In genomic region chr20:25090492-25091429, GRCh38 we compare ENCODE assay signal across 9 cellular contexts. TPM values are rescaled to one million over a fixed set of nuclear protein-coding genes. Genes with fewer than 3 reads are reported as not detected.
A peak's percentile ranks its signal among the peaks of the same experiment; 100 is the strongest.
DNase-seq lines count a peak whose midpoint lies in the region; ATAC-seq, FAIRE-seq and TF ChIP-seq lines count a peak whose summit lies in the region.
"Had no signal": no experiment of that assay in that cellular context is flagged by ENCODE, and none has a peak within 500 bp of the region (broad histone marks: within the 10 kb centered on the region; RNA-seq: fewer than 3 reads in every experiment).

No MANE protein-coding gene starts in this region.

- RAD21 ChIA-PET in GM12878 (lab: Charles Lee; ENCODE audit: unreplicated experiment): no interaction called here

- TF ChIP-seq POLR2A in GM12878 (IDR thresholded peaks at IDR 0.05; ENCODE audit: low read depth, low read length): peak; percentile 52; the same call in 1 of the 2 replicates

- TF ChIP-seq CTCF in GM10248 (IDR thresholded peaks at IDR 0.05; ENCODE audit: control extremely low read depth, extremely low read depth, low read depth, missing control alignments) (no peak), RWPE2 (IDR thresholded peaks at IDR 0.05; ENCODE audit: poor library complexity, severe bottlenecking) (no peak), GM12878 (IDR thresholded peaks at IDR 0.05 in 2 of 3, conservative IDR thresholded peaks at IDR 0.05 in 1 of 3; ENCODE audit: control insufficient read depth in 2 of 3, extremely low read depth in 1 of 3, insufficient read depth in 1 of 3, low read depth in 3 of 3, low read length in 3 of 3) (no peak), tibial artery (IDR thresholded peaks at IDR 0.05) (no peak), GM20000 (IDR thresholded peaks at IDR 0.05; ENCODE audit: extremely low read depth, missing control alignments) (no peak)

- ATAC-seq in HG03139 (IDR thresholded peaks at IDR 0.05; ENCODE audit: unreplicated experiment) (peak; percentile 77), RWPE2 (ENCODE audit: low read depth) (peak; percentile 76), GM12878 (peak; percentile 93), GM21515 (IDR thresholded peaks at IDR 0.05; ENCODE audit: unreplicated experiment) (no peak)

- intact Hi-C loops in GM12878 (cut with micrococcal nuclease; ENCODE audit: unreplicated experiment) (no loop called here), tibial artery (cut with DNase I; ENCODE audit: low total_unique reads) (no loop called here)

- H4K20me1 ChIP-seq in GM12878 (ENCODE audit: control insufficient read depth, insufficient read depth): no peaks in the 10 kb centered on the region

- 14% methylated on average over 14 of the region's 14 CpGs for WGBS in GM12878 (ENCODE audit: insufficient coverage, insufficient replicate concordance, low lambda C conversion rate, missing lambda C conversion rate)

- H3K4me3 ChIP-seq in RWPE2 (ENCODE audit: severe bottlenecking) (no peak overlapping the region), GM12878 (no peak overlapping the region), tibial artery (no peak overlapping the region)

- no peak overlapping the region for H3K27ac ChIP-seq in RWPE2 (ENCODE audit: poor library complexity, severe bottlenecking)
- H3K27ac ChIP-seq in GM12878 (ENCODE audit: control insufficient read depth, insufficient read depth): no peak overlapping the region
- H3K27ac ChIP-seq in tibial artery: no peak overlapping the region

- H3K36me3 ChIP-seq in RWPE2 (ENCODE audit: low read depth) (no peaks in the 10 kb centered on the region), GM12878 (ENCODE audit: control insufficient read depth in 2 of 2, insufficient read depth in 2 of 2, low read length in 1 of 2) (no peaks in the 10 kb centered on the region), tibial artery (no peaks in the 10 kb centered on the region)

- H3K9me3 ChIP-seq in RWPE2 (ENCODE audit: severe bottlenecking) (no peaks in the 10 kb centered on the region), GM12878 (replicated peaks; ENCODE audit: control insufficient read depth, insufficient read depth, low read length) (no peaks in the 10 kb centered on the region; the same call in 2 of the 3 replicates), tibial artery (no peaks in the 10 kb centered on the region)

- no peak for TF ChIP-seq RAD21 in GM12878 (IDR thresholded peaks at IDR 0.05; ENCODE audit: insufficient read depth, low read depth, low read length)

- no TSS peak for BruUV-seq in GM12878 (replicated peaks; lab: Mats Ljungman, UMichigan)

- no peak overlapping the region for H3K9ac ChIP-seq in GM12878 (ENCODE audit: control insufficient read depth, insufficient read depth, low read length)

- H3K27me3 ChIP-seq in RWPE2 (ENCODE audit: insufficient read depth, poor library complexity, severe bottlenecking): peaks cover 43% of the 10 kb centered on the region
- H3K27me3 ChIP-seq in GM12878 (replicated peaks in 1 of 2; ENCODE audit: control insufficient read depth in 2 of 2, insufficient read depth in 2 of 2, low read length in 1 of 2): no peaks in the 10 kb centered on the region
- peaks cover 0 to 60% of the 10 kb centered on the region in 2 donors for H3K27me3 ChIP-seq in tibial artery

- SMC1A ChIA-PET in GM12878 (lab: Charles Lee; ENCODE audit: uncharacterized antibody, unreplicated experiment): interaction anchor here (0.9 to 1.5 kb wide), 8 partner anchors 9 to 85 kb away, joined by 3 to 7 read pairs (median 4); no protein-coding TSS in a partner anchor

- DNase-seq in GM10248 (ENCODE audit: extremely low spot score) (peak; percentile 17), RWPE2 (ENCODE audit: low spot score) (peak; percentile 39), GM12878 (ENCODE audit: low read depth, low spot score) (peak; percentile 27), tibial artery (no peak), GM20000 (ENCODE audit: low spot score) (no peak)
- DNase-seq in stimulated activated naive CD4-positive, alpha-beta T cell (lab: John Stamatoyannopoulos, UW): peak; percentile 36 to 84 (median 72)

- H3K4me1 ChIP-seq in RWPE2 (ENCODE audit: insufficient read depth, poor library complexity, severe bottlenecking) (no peaks in the 10 kb centered on the region), GM12878 (ENCODE audit: control insufficient read depth, insufficient read depth, low read length) (peaks cover 6% of the 10 kb centered on the region; the same call in 1 of the 2 replicates), tibial artery (no peaks in the 10 kb centered on the region)

- TF ChIP-seq EP300 in GM12878 (IDR thresholded peaks at IDR 0.05; ENCODE audit: borderline replicate concordance in 1 of 2, control insufficient read depth in 1 of 2, low read depth in 2 of 2, low read length in 2 of 2): no peak

- H2AFZ ChIP-seq in GM12878 (ENCODE audit: control insufficient read depth, low read depth, low read length): peak overlapping the region; percentile 29

- peak; percentile 31 for FAIRE-seq in GM12878 (lab: Jason Lieb, UNC)
- FAIRE-seq: keratinocyte had no signal

- H3K79me2 ChIP-seq in GM12878 (ENCODE audit: control insufficient read depth, insufficient read depth, low read length): no peaks in the 10 kb centered on the region

- CTCF ChIA-PET in GM10248 (lab: Yijun Ruan, JAX): interaction anchor here (1.0 to 1.5 kb wide), 4 partner anchors 12 to 160 kb away, joined by 3 to 4 read pairs (median 4); no protein-coding TSS in a partner anchor
- CTCF ChIA-PET in GM12878 (lab: Yijun Ruan, JAX): interaction anchor here (0.6 to 2.2 kb wide), 5 partner anchors 10 to 228 kb away, joined by 3 to 6 read pairs (median 4); no protein-coding TSS in a partner anchor

- H3K4me2 ChIP-seq in GM12878 (ENCODE audit: control insufficient read depth, insufficient read depth): no peak overlapping the region

- in situ Hi-C loops in GM12878 (cut with MboI): no loop called here

- POLR2A ChIA-PET in GM10248 (lab: Yijun Ruan, JAX) (interaction anchor here (0.6 kb wide), 1 partner anchor 323 kb away, joined by 6 read pairs; no protein-coding TSS in a partner anchor), GM12878 (lab: Charles Lee) (interaction anchor here (0.6 kb wide), 1 partner anchor 552 kb away, joined by 9 read pairs; no protein-coding TSS in a partner anchor)

TF ChIP-seq in GM12878, 131 proteins besides CTCF, POLR2A, EP300 and RAD21:
- TF ChIP-seq IKZF1 (conservative IDR thresholded peaks at IDR 0.05): peak; percentile 45
- TF ChIP-seq LARP7 (IDR thresholded peaks at IDR 0.05): no peak
- peak in 1 of 2 experiments; percentile 57; a peak in 2 of 4 replicates for TF ChIP-seq BHLHE40 (IDR thresholded peaks at IDR 0.05; ENCODE audit: borderline replicate concordance in 1 of 2, low read depth in 2 of 2, low read length in 1 of 2)
TF ChIP-seq in GM12878: peak in this region for 2.

RNA-seq across cellular contexts. Expression of gene VSX1, which starts 8.8 kb away (rescaled TPM):
- not detected in 2 replicates for total RNA-seq in GM12878 (2013; cell fraction: nucleolus; rRNA removed)
- not detected in 2 replicates for total RNA-seq in GM12878 (2014; rRNA removed)
- not detected in 2 replicates for total RNA-seq in GM12878 (2014; rRNA removed; fragmentation: Illumina TruSeq; extraction: Trizol)
- not detected in 2 replicates for total RNA-seq in GM12878 (2021)
- not detected for polyA plus RNA-seq in GM12878 (2011; ENCODE audit: low read depth)
- polyA plus RNA-seq in GM12878 (2011; rRNA removed): 0.03 and 0.05 TPM in 2 replicates
- 0.03 TPM in 1 of 2 replicates, not detected in the other for polyA plus RNA-seq in GM12878 (2011; cell fraction: cytosol; rRNA removed)
- 0.12 TPM in 1 of 2 replicates, not detected in the other for polyA plus RNA-seq in GM12878 (2011; cell fraction: nucleus; rRNA removed)
- not detected in 2 replicates for polyA plus RNA-seq in GM12878 (2012)
- not detected in 2 replicates for polyA plus RNA-seq in GM12878 (2014; fragmentation: Illumina TruSeq; extraction: Trizol)
- polyA plus RNA-seq in GM12878 (2014; fragmentation: Nextera tagmentation; extraction: Ambion mirVana): not detected
- polyA plus RNA-seq in GM12878 (2014; rRNA removed): not detected in 2 replicates
- polyA plus RNA-seq in GM12878 (2016; fragmentation: Nextera tagmentation; extraction: Ambion mirVana): not detected
- not detected in 2 replicates for polyA minus RNA-seq in GM12878 (2011; rRNA and poly(A)+ RNA removed)
- not detected in 2 replicates for polyA minus RNA-seq in GM12878 (2011; cell fraction: cytosol; rRNA and poly(A)+ RNA removed)
- not detected in 2 replicates for polyA minus RNA-seq in GM12878 (2011; cell fraction: nucleus; rRNA and poly(A)+ RNA removed)
- polyA plus RNA-seq: keratinocyte had no signal

RNA-seq across cellular contexts. Expression of gene ACSS1, which starts 32.8 kb away (rescaled TPM):
- total RNA-seq in GM12878 (2013; cell fraction: nucleolus; rRNA removed): 29.0 and 30.9 TPM in 2 replicates
- total RNA-seq in GM12878 (2014; rRNA removed) (30.5 and 35.2 TPM in 2 replicates), GM12878 (2014; rRNA removed; fragmentation: Illumina TruSeq; extraction: Trizol) (13.1 and 13.6 TPM in 2 replicates), GM12878 (2021) (44.4 and 44.9 TPM in 2 replicates)
- polyA plus RNA-seq in GM12878 (2011; ENCODE audit: low read depth): 12.9 TPM
- polyA plus RNA-seq in GM12878 (2011; rRNA removed) (22.2 and 31.1 TPM in 2 replicates), GM12878 (2014; fragmentation: Illumina TruSeq; extraction: Trizol) (25.0 and 31.1 TPM in 2 replicates), GM12878 (2014; fragmentation: Nextera tagmentation; extraction: Ambion mirVana) (1 to 10 TPM; 1.3 to 6.7 TPM), GM12878 (2014; rRNA removed) (33.0 and 36.4 TPM in 2 replicates), GM12878 (2016; fragmentation: Nextera tagmentation; extraction: Ambion mirVana) (10 to 100 TPM; 27.4 to 36.6 TPM)
- 42.2 and 43.5 TPM in 2 replicates for polyA plus RNA-seq in GM12878 (2011; cell fraction: cytosol; rRNA removed)
- 71.2 and 72.8 TPM in 2 replicates for polyA plus RNA-seq in GM12878 (2011; cell fraction: nucleus; rRNA removed)
- 23.9 and 24.9 TPM in 2 replicates for polyA plus RNA-seq in GM12878 (2012)
- polyA minus RNA-seq in GM12878 (2011; rRNA and poly(A)+ RNA removed): 38.5 and 48.2 TPM in 2 replicates
- 13.5 and 15.2 TPM in 2 replicates for polyA minus RNA-seq in GM12878 (2011; cell fraction: cytosol; rRNA and poly(A)+ RNA removed)
- polyA minus RNA-seq in GM12878 (2011; cell fraction: nucleus; rRNA and poly(A)+ RNA removed): 16.3 and 23.6 TPM in 2 replicates

Comparison
In these comparisons a context has a peak if more than half of its experiments do, and no peak if none do; other contexts are left out.
1. DNase-seq: peak in GM10248 (single experiment), RWPE2 (single experiment), GM12878 (single experiment) and stimulated activated naive CD4-positive, alpha-beta T cell (6 of 6); none in tibial artery (0 of 2) and GM20000 (single experiment).